ENCODE assay signal across 8 cellular contexts in the genomic region with DNA sequence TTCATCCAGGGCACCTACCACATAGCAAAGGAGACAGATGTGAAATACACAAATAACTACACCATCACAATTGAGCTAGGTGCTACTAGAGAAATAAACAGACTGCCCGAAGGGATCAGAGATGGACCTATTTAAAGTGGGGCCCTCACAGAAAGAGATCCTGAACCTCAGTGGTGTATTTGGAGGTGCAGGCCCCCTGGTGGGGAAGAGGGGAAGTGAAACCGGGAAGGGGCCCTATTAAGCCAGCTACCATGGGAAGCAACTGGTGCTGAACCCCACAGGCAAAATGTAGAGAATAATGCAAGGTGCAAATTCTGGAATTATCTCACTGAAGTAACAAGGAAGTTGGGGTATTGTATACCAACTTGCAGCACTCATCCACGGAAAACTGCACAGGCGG.
DNase-seq lines count a peak whose midpoint lies in the region; ATAC-seq, FAIRE-seq and TF ChIP-seq lines count a peak whose summit lies in the region.

No MANE protein-coding gene starts in this region.

- H3K36me3 ChIP-seq in left ventricle myocardium inferior (no peaks in the 10 kb centered on the region), PC-9 (ENCODE audit: low read depth) (no peaks in the 10 kb centered on the region), GM12878 (ENCODE audit: control insufficient read depth in 2 of 2, insufficient read depth in 2 of 2, low read length in 1 of 2) (no peaks in the 10 kb centered on the region), neutrophil (no peaks in the 10 kb centered on the region)

- no peaks in the 10 kb centered on the region for H3F3A ChIP-seq in PC-9 (ENCODE audit: insufficient read depth, low read depth)

- WGBS in GM12878 (ENCODE audit: insufficient coverage, insufficient replicate concordance, low lambda C conversion rate, missing lambda C conversion rate) = 30% methylated on average over 4 of the region's 4 CpGs

- H4K20me1 ChIP-seq in PC-9 (ENCODE audit: insufficient read depth) (no peaks in the 10 kb centered on the region), GM12878 (ENCODE audit: control insufficient read depth, insufficient read depth) (no peaks in the 10 kb centered on the region)

- no peak overlapping the region for H3K4me2 ChIP-seq in PC-9
- no peak overlapping the region for H3K4me2 ChIP-seq in GM12878 (ENCODE audit: control insufficient read depth, insufficient read depth)

- in situ Hi-C loops in GM12878 (cut with MboI) = no loop called here

- H3K9me3 ChIP-seq in left ventricle myocardium inferior (replicated peaks) (no peaks in the 10 kb centered on the region), PC-9 (ENCODE audit: insufficient read depth, low read depth) (no peaks in the 10 kb centered on the region), GM12878 (replicated peaks; ENCODE audit: control insufficient read depth, insufficient read depth, low read length) (no peaks in the 10 kb centered on the region), neutrophil (no peaks in the 10 kb centered on the region)

- POLR2A ChIA-PET in PC-9 (lab: Charles Lee; ENCODE audit: unreplicated experiment) = no interaction called here
- POLR2A ChIA-PET in GM12878 (lab: Charles Lee) = no interaction called here

- DNase-seq in left ventricle myocardium inferior (no peak), left ventricle myocardium superior (no peak), PC-9 (peak in 1 of 2 experiments; percentile 24), GM12878 (ENCODE audit: low read depth, low spot score) (no peak), SHP77 (lab: John Stamatoyannopoulos, UW) (no peak)

- CTCF ChIA-PET in PC-9 (lab: Charles Lee) (interaction anchor here (1.3 kb wide), 1 partner anchor 34 kb away, joined by 4 read pairs; no protein-coding TSS in a partner anchor), GM12878 (lab: Yijun Ruan, JAX) (interaction anchor here (0.8 to 2.4 kb wide), 7 partner anchors 8 to 437 kb away, joined by 3 to 13 read pairs (median 4); no protein-coding TSS in a partner anchor)

- FAIRE-seq in GM12878 (lab: Jason Lieb, UNC) = no peak

- H3K4me3 ChIP-seq in left ventricle myocardium inferior (no peak overlapping the region), PC-9 (no peak overlapping the region), GM12878 (no peak overlapping the region), neutrophil (ENCODE audit: low read depth in 1 of 2, low read length in 1 of 2) (no peak overlapping the region)

- no peak overlapping the region for H3K27ac ChIP-seq in left ventricle myocardium inferior (replicated peaks)
- H3K27ac ChIP-seq in PC-9 = no peak overlapping the region
- H3K27ac ChIP-seq in GM12878 (ENCODE audit: control insufficient read depth, insufficient read depth) = no peak overlapping the region
- H3K27ac ChIP-seq in neutrophil = no peak overlapping the region

- ATAC-seq in left ventricle myocardium superior = no peak
- peak; percentile 77 for ATAC-seq in GM12878
- no peak for ATAC-seq in GM18907 (IDR thresholded peaks at IDR 0.05; ENCODE audit: unreplicated experiment)
- ATAC-seq in HG03095 (IDR thresholded peaks at IDR 0.05; ENCODE audit: unreplicated experiment) = no peak

- TF ChIP-seq CTCF in left ventricle myocardium inferior (IDR thresholded peaks at IDR 0.05; ENCODE audit: borderline replicate concordance) = peak; percentile 42
- TF ChIP-seq CTCF in PC-9 (conservative IDR thresholded peaks at IDR 0.05) = peak; percentile 56; the same call in 1 of the 2 replicates
- TF ChIP-seq CTCF in GM12878 (IDR thresholded peaks at IDR 0.05 in 2 of 3, conservative IDR thresholded peaks at IDR 0.05 in 1 of 3; ENCODE audit: control insufficient read depth in 2 of 3, extremely low read depth in 1 of 3, insufficient read depth in 1 of 3, low read depth in 3 of 3, low read length in 3 of 3) = peak; percentile 43 to 69 (median 60)
- TF ChIP-seq CTCF in neutrophil (IDR thresholded peaks at IDR 0.05) = peak; percentile 51

- BruUV-seq in PC-9 (replicated peaks; lab: Mats Ljungman, UMichigan) (no TSS peak), GM12878 (replicated peaks; lab: Mats Ljungman, UMichigan) (no TSS peak)

- H3K4me1 ChIP-seq in left ventricle myocardium inferior (no peaks in the 10 kb centered on the region), PC-9 (replicated peaks; ENCODE audit: insufficient read depth) (no peaks in the 10 kb centered on the region), GM12878 (ENCODE audit: control insufficient read depth, insufficient read depth, low read length) (no peaks in the 10 kb centered on the region), neutrophil (ENCODE audit: control insufficient read depth in 1 of 2, insufficient read depth in 1 of 2, low read depth in 1 of 2, low read length in 1 of 2) (no peaks in the 10 kb centered on the region)

- H2AFZ ChIP-seq in PC-9 (no peak overlapping the region), GM12878 (ENCODE audit: control insufficient read depth, low read depth, low read length) (no peak overlapping the region)

- RAD21 ChIA-PET in GM12878 (lab: Charles Lee; ENCODE audit: unreplicated experiment) = no interaction called here

- H3K9me2 ChIP-seq in PC-9 (ENCODE audit: insufficient read depth) = no peaks in the 10 kb centered on the region

- H3K9ac ChIP-seq in GM12878 (ENCODE audit: control insufficient read depth, insufficient read depth, low read length) = no peak overlapping the region

- no peaks in the 10 kb centered on the region for H3K27me3 ChIP-seq in left ventricle myocardium inferior (ENCODE audit: low read depth)
- H3K27me3 ChIP-seq in PC-9 (ENCODE audit: insufficient read depth, low read depth) = no peaks in the 10 kb centered on the region
- H3K27me3 ChIP-seq in GM12878 (replicated peaks in 1 of 2; ENCODE audit: control insufficient read depth in 2 of 2, insufficient read depth in 2 of 2, low read length in 1 of 2) = peaks cover 0 to 3% of the 10 kb centered on the region in 2 experiments; a peak in 2 of 4 replicates
- H3K27me3 ChIP-seq in neutrophil = no peaks in the 10 kb centered on the region

- no peak for TF ChIP-seq EP300 in GM12878 (IDR thresholded peaks at IDR 0.05; ENCODE audit: borderline replicate concordance in 1 of 2, control insufficient read depth in 1 of 2, low read depth in 2 of 2, low read length in 2 of 2)

- no peak for TF ChIP-seq RAD21 in GM12878 (IDR thresholded peaks at IDR 0.05; ENCODE audit: insufficient read depth, low read depth, low read length)

- SMC1A ChIA-PET in GM12878 (lab: Charles Lee; ENCODE audit: uncharacterized antibody, unreplicated experiment) = interaction anchor here (1.0 kb wide), 1 partner anchor 9 kb away, joined by 3 read pairs; no protein-coding TSS in a partner anchor

- H3K79me2 ChIP-seq in PC-9 (ENCODE audit: low read depth) (no peaks in the 10 kb centered on the region), GM12878 (ENCODE audit: control insufficient read depth, insufficient read depth, low read length) (no peaks in the 10 kb centered on the region)

- intact Hi-C loops in left ventricle myocardium inferior (cut with micrococcal nuclease) (no loop called here), left ventricle myocardium superior (cut with micrococcal nuclease) (no loop called here), PC-9 (cut with micrococcal nuclease; ENCODE audit: unreplicated experiment) (loop anchor here (5.0 to 10.0 kb wide), 3 partner anchors 55 to 882 kb away; no protein-coding TSS in a partner anchor), GM12878 (cut with micrococcal nuclease; ENCODE audit: unreplicated experiment) (no loop called here)

- no peak for TF ChIP-seq POLR2A in GM12878 (IDR thresholded peaks at IDR 0.05; ENCODE audit: low read depth, low read length)

TF ChIP-seq in GM12878, 131 proteins besides CTCF, POLR2A, EP300 and RAD21:
- TF ChIP-seq SMC3 (IDR thresholded peaks at IDR 0.05; ENCODE audit: borderline replicate concordance, low read length) = peak; percentile 13; the same call in 1 of the 2 replicates
- TF ChIP-seq RELA (IDR thresholded peaks at IDR 0.05; ENCODE audit: borderline replicate concordance, partially characterized antibody) = no peak
- no peak for TF ChIP-seq NFIC (IDR thresholded peaks at IDR 0.05; ENCODE audit: low read depth, low read length)
- TF ChIP-seq WRNIP1 (IDR thresholded peaks at IDR 0.05; ENCODE audit: borderline replicate concordance, low read depth, low read length) = no peak
- no peak for TF ChIP-seq EZH2 (IDR thresholded peaks at IDR 0.05; ENCODE audit: borderline replicate concordance, control insufficient read depth, low read depth, low read length)
TF ChIP-seq in GM12878: peak in this region for 1.
